13 cellular contexts compared by ENCODE assay signal in the genomic region with DNA sequence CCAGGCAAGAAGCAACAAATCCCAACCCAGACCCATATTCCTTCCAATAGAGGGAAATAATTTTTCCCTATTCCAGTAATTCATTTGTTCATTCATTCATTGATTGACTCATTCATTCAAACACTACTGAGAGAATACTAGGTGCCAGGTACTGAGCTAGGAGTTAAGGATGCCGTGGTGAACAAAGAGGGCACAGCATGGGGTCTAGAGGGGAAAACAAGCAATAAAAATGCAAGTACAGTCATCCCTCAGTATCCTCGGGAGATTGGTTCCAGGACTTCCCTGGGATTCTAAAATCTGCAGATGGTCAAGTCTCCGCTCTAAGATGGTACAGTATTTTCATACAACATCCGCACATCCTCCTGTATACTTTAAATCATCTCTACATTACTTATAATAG. TPM values are rescaled to one million over a fixed set of nuclear protein-coding genes. Genes with fewer than 3 reads are reported as not detected.
"Had no signal": no experiment of that assay in that cellular context is flagged by ENCODE, and none has a peak within 500 bp of the region (broad histone marks: within the 10 kb centered on the region; RNA-seq: fewer than 3 reads in every experiment).

No MANE protein-coding gene starts in this region.

- H3K9me3 Mint-ChIP-seq: activated CD4-positive, alpha-beta memory T cell treated with anti-CD3 and anti-CD28 coated beads for 36 hours; mesothelial cell of epicardium had no signal

- H3K27me3 Mint-ChIP-seq: activated CD4-positive, alpha-beta memory T cell treated with anti-CD3 and anti-CD28 coated beads for 36 hours had no signal

- H3K4me1 ChIP-seq: colonic mucosa, gastroesophageal sphincter, right atrium auricular region, uterus had no signal

- H3K9me3 ChIP-seq: colonic mucosa, gastroesophageal sphincter, right atrium auricular region, tibial artery, uterus had no signal

- H3K27ac Mint-ChIP-seq: activated CD4-positive, alpha-beta memory T cell treated with anti-CD3 and anti-CD28 coated beads for 36 hours had no signal

- H3K4me3 ChIP-seq: cardiac muscle cell, colonic mucosa, gastroesophageal sphincter, right atrium auricular region, tibial artery, uterus had no signal

- ATAC-seq: gastroesophageal sphincter had no signal

- H3K27ac ChIP-seq: cardiac muscle cell, colonic mucosa, gastroesophageal sphincter, right atrium auricular region, tibial artery, uterus had no signal

- H3K36me3 ChIP-seq: uterus had no signal

- H3K27me3 ChIP-seq: cardiac muscle cell, colonic mucosa, gastroesophageal sphincter, right atrium auricular region, tibial artery, uterus had no signal

- DNase-seq: activated CD4-positive, alpha-beta memory T cell treated with anti-CD3 and anti-CD28 coated beads for 36 hours; activated gamma-delta T cell; activated T-cell treated with anti-CD3 and anti-CD28 coated beads, Interleukin-2, amount 50 U/mL, for 48 hours; colonic mucosa; small intestine; tibial artery; uterus had no signal

- H3K4me3 Mint-ChIP-seq: activated CD4-positive, alpha-beta memory T cell treated with anti-CD3 and anti-CD28 coated beads for 36 hours; mesothelial cell of epicardium had no signal

RNA-seq across cellular contexts. Expression of a gene that starts 18.7 kb away (rescaled TPM):
- total RNA-seq: endothelial cell of umbilical vein, myocyte had no signal
- polyA plus RNA-seq: endothelial cell of umbilical vein had no signal
